Comparison of ENCODE assay signal across 8 cellular contexts in genomic region chr4:81351653-81352455, GRCh38.
DNase-seq lines count a peak whose midpoint lies in the region; ATAC-seq lines count a peak whose summit lies in the region.

No MANE protein-coding gene starts in this region.

- DNase-seq in C1 segment of cervical spinal cord (lab: John Stamatoyannopoulos, UW) (peak in 11 of 14 donors; percentile 0 to 37 (median 16)), NCI-H2227 treated with DMSO at 0.1 percent for 48 hours (lab: John Stamatoyannopoulos, UW) (peak; percentile 32), dedifferentiated amniotic fluid mesenchymal stem cell (ENCODE audit: extremely low spot score) (peak; percentile 83), lung microvascular endothelial cell (ENCODE audit: low read depth in 2 of 2) (peak; percentile 65 to 68)
- peak; percentile 86 for DNase-seq in activated CD4-positive, alpha-beta T cell treated with anti-CD3 and anti-CD28 coated beads, Interleukin-2, amount 10 ng/mL, durations not matched to agents 24 days and 14 days
- DNase-seq in stimulated activated CD8-positive, alpha-beta memory T cell treated with anti-CD3 and anti-CD28 coated beads, Interleukin-15, amount 100 ng/mL, for 24 hours (ENCODE audit: low read depth), result peak; percentile 26

- H3K4me3 Mint-ChIP-seq in activated CD4-positive, alpha-beta T cell treated with anti-CD3 and anti-CD28 coated beads, Interleukin-2, amount 10 ng/mL, durations not matched to agents 24 days and 14 days, result no peak overlapping the region

- H3K27me3 Mint-ChIP-seq in activated CD4-positive, alpha-beta T cell treated with anti-CD3 and anti-CD28 coated beads, Interleukin-2, amount 10 ng/mL, durations not matched to agents 24 days and 14 days, result peaks cover 5% of the 10 kb centered on the region

- peak; percentile 88 for ATAC-seq in GM19023 (IDR thresholded peaks at IDR 0.05; ENCODE audit: unreplicated experiment)
- ATAC-seq in HG03135 (IDR thresholded peaks at IDR 0.05; ENCODE audit: unreplicated experiment), result peak; percentile 78

- no peaks in the 10 kb centered on the region for H3K4me1 Mint-ChIP-seq in activated CD4-positive, alpha-beta T cell treated with anti-CD3 and anti-CD28 coated beads, Interleukin-2, amount 10 ng/mL, durations not matched to agents 24 days and 14 days

- no peaks in the 10 kb centered on the region for H3K9me3 Mint-ChIP-seq in activated CD4-positive, alpha-beta T cell treated with anti-CD3 and anti-CD28 coated beads, Interleukin-2, amount 10 ng/mL, durations not matched to agents 24 days and 14 days

- intact Hi-C loops in activated CD4-positive, alpha-beta T cell treated with anti-CD3 and anti-CD28 coated beads, Interleukin-2, amount 10 ng/mL, durations not matched to agents 24 days and 14 days (cut with micrococcal nuclease), result loop anchor here (1.0 to 5.0 kb wide), 2 partner anchors 283 to 990 kb away; no protein-coding TSS in a partner anchor

- H3K27ac Mint-ChIP-seq in activated CD4-positive, alpha-beta T cell treated with anti-CD3 and anti-CD28 coated beads, Interleukin-2, amount 10 ng/mL, durations not matched to agents 24 days and 14 days, result no peak overlapping the region

- H3K36me3 Mint-ChIP-seq in activated CD4-positive, alpha-beta T cell treated with anti-CD3 and anti-CD28 coated beads, Interleukin-2, amount 10 ng/mL, durations not matched to agents 24 days and 14 days (ENCODE audit: low read depth), result no peaks in the 10 kb centered on the region

Comparison
In these comparisons a context has a peak if more than half of its experiments do, and no peak if none do; other contexts are left out.
1. Peak in every context shown above with its lines: DNase-seq and ATAC-seq.
2. DNase-seq: peak in every context shown above with its lines; median percentile 86 in activated CD4-positive, alpha-beta T cell treated with anti-CD3 and anti-CD28 coated beads, Interleukin-2, amount 10 ng/mL, durations not matched to agents 24 days and 14 days; 83 in dedifferentiated amniotic fluid mesenchymal stem cell; 66 in lung microvascular endothelial cell; 32 in NCI-H2227 treated with DMSO at 0.1 percent for 48 hours; 26 in stimulated activated CD8-positive, alpha-beta memory T cell treated with anti-CD3 and anti-CD28 coated beads, Interleukin-15, amount 100 ng/mL, for 24 hours; 16 in C1 segment of cervical spinal cord.